In genomic region chr6:30725713-30726505, GRCh38 we compare ENCODE assay signal across 9 cellular contexts. TPM values are rescaled to one million over a fixed set of nuclear protein-coding genes. Genes with fewer than 3 reads are reported as not detected.
DNase-seq lines count a peak whose midpoint lies in the region; ATAC-seq, FAIRE-seq and TF ChIP-seq lines count a peak whose summit lies in the region.
"Had no signal": no experiment of that assay in that cellular context is flagged by ENCODE, and none has a peak within 500 bp of the region (broad histone marks: within the 10 kb centered on the region; RNA-seq: fewer than 3 reads in every experiment).

No MANE protein-coding gene starts in this region.

- H3K4me1 ChIP-seq in Caco-2 (peaks cover 9% of the 10 kb centered on the region; the same call in 1 of the 2 replicates), HAP-1 (peaks cover 17% of the 10 kb centered on the region), foreskin keratinocyte (no peaks in the 10 kb centered on the region)

- H3K4me3 ChIP-seq in Caco-2 (ENCODE audit: low read depth, low read length) (no peak overlapping the region), HAP-1 (no peak overlapping the region)

- no TSS peak for BruUV-seq in Caco-2 (replicated peaks; lab: Mats Ljungman, UMichigan)

- H3K27ac ChIP-seq in foreskin keratinocyte, result no peak overlapping the region

- DNase-seq in Caco-2, result no peak
- peak; percentile 38 to 46 for DNase-seq in HAP-1 (ENCODE audit: low spot score in 2 of 2)
- no peak for DNase-seq in activated CD8-positive, alpha-beta memory T cell treated with anti-CD3 and anti-CD28 coated beads, Interleukin-2, amount 10 ng/mL, durations not matched to agents 7 days and 5 days
- peak; percentile 55 for DNase-seq in kidney glomerular epithelial cell (lab: John Stamatoyannopoulos, UW)
- DNase-seq in HTR-8/SVneo (ENCODE audit: insufficient read length, low spot score), result no peak
- DNase-seq in foreskin keratinocyte, result no peak
- no peak for DNase-seq in iPS-NIHi7 (ENCODE audit: extremely low spot score)
- DNase-seq: T-helper 9 cell had no signal

- H3K9me3 Mint-ChIP-seq in Caco-2 (ENCODE audit: unreplicated experiment), result no peaks in the 10 kb centered on the region
- no peaks in the 10 kb centered on the region for H3K9me3 Mint-ChIP-seq in activated CD8-positive, alpha-beta memory T cell treated with anti-CD3 and anti-CD28 coated beads, Interleukin-2, amount 10 ng/mL, durations not matched to agents 7 days and 5 days (ENCODE audit: low read depth)

- no peak for ATAC-seq in activated CD8-positive, alpha-beta memory T cell treated with anti-CD3 and anti-CD28 coated beads, Interleukin-2, amount 10 ng/mL, durations not matched to agents 7 days and 5 days
- ATAC-seq in HG03108 (IDR thresholded peaks at IDR 0.05; ENCODE audit: unreplicated experiment) (no peak), foreskin keratinocyte (no peak)

- H3K27ac Mint-ChIP-seq in Caco-2 (ENCODE audit: unreplicated experiment), result no peak overlapping the region
- peak overlapping the region; percentile 52 for H3K27ac Mint-ChIP-seq in activated CD8-positive, alpha-beta memory T cell treated with anti-CD3 and anti-CD28 coated beads, Interleukin-2, amount 10 ng/mL, durations not matched to agents 7 days and 5 days

- TF ChIP-seq CTCF in Caco-2 (IDR thresholded peaks at IDR 0.05; ENCODE audit: insufficient read depth in 1 of 2, low read depth in 1 of 2, low read length in 1 of 2, severe bottlenecking in 1 of 2, unreplicated experiment in 1 of 2), result no peak
- no peak for TF ChIP-seq CTCF in foreskin keratinocyte (conservative IDR thresholded peaks at IDR 0.05)

- H3K4me3 Mint-ChIP-seq in Caco-2 (ENCODE audit: unreplicated experiment), result peak overlapping the region; percentile 17
- no peak overlapping the region for H3K4me3 Mint-ChIP-seq in activated CD8-positive, alpha-beta memory T cell treated with anti-CD3 and anti-CD28 coated beads, Interleukin-2, amount 10 ng/mL, durations not matched to agents 7 days and 5 days

- in situ Hi-C loops in HAP-1 (cut with MboI; ENCODE audit: low sequenced_read_pairs), result loop anchor here (5.0 kb wide), 1 partner anchor 54 kb away; the partner anchor contains the start of gene DHX16

- no peaks in the 10 kb centered on the region for H3K27me3 Mint-ChIP-seq in Caco-2 (ENCODE audit: insufficient read depth, unreplicated experiment)
- H3K27me3 Mint-ChIP-seq in activated CD8-positive, alpha-beta memory T cell treated with anti-CD3 and anti-CD28 coated beads, Interleukin-2, amount 10 ng/mL, durations not matched to agents 7 days and 5 days, result no peaks in the 10 kb centered on the region

- no peaks in the 10 kb centered on the region for H3K27me3 ChIP-seq in Caco-2 (replicated peaks; ENCODE audit: control insufficient read depth, insufficient read depth, low read length)
- H3K27me3 ChIP-seq in HAP-1 (ENCODE audit: low read depth), result no peaks in the 10 kb centered on the region
- H3K27me3 ChIP-seq in foreskin keratinocyte, result no peaks in the 10 kb centered on the region

- H3K9me3 ChIP-seq in Caco-2, result no peaks in the 10 kb centered on the region
- H3K9me3 ChIP-seq in HAP-1, result no peaks in the 10 kb centered on the region

- intact Hi-C loops in Caco-2 (cut with micrococcal nuclease; ENCODE audit: unreplicated experiment), result no loop called here

- CTCF ChIA-PET in Caco-2 (lab: Charles Lee), result no interaction called here
- CTCF ChIA-PET in activated CD8-positive, alpha-beta memory T cell treated with anti-CD3 and anti-CD28 coated beads, Interleukin-2, amount 10 ng/mL, durations not matched to agents 7 days and 5 days (lab: Charles Lee), result interaction anchor here (0.5 to 32.1 kb wide), 6 partner anchors 51 to 361 kb away, joined by 3 to 936 read pairs (median 3); partner anchors contain the start of gene DHX16

- peaks cover 20% of the 10 kb centered on the region for H3K4me1 Mint-ChIP-seq in Caco-2 (ENCODE audit: low read depth, unreplicated experiment)
- H3K4me1 Mint-ChIP-seq in activated CD8-positive, alpha-beta memory T cell treated with anti-CD3 and anti-CD28 coated beads, Interleukin-2, amount 10 ng/mL, durations not matched to agents 7 days and 5 days, result peaks cover 45% of the 10 kb centered on the region

- POLR2A ChIA-PET in Caco-2 (lab: Charles Lee), result no interaction called here

- FAIRE-seq in HTR-8/SVneo (lab: Jason Lieb, UNC), result no peak

- H3K36me3 Mint-ChIP-seq in Caco-2 (ENCODE audit: insufficient read depth, unreplicated experiment), result peaks cover 91% of the 10 kb centered on the region
- peaks cover 64% of the 10 kb centered on the region for H3K36me3 Mint-ChIP-seq in activated CD8-positive, alpha-beta memory T cell treated with anti-CD3 and anti-CD28 coated beads, Interleukin-2, amount 10 ng/mL, durations not matched to agents 7 days and 5 days

- H3K36me3 ChIP-seq in Caco-2 (ENCODE audit: control insufficient read depth, insufficient read depth, low read length), result peaks cover 9% of the 10 kb centered on the region
- peaks cover 78% of the 10 kb centered on the region for H3K36me3 ChIP-seq in HAP-1 (replicated peaks)

RNA-seq across cellular contexts. Expression of gene TUBB, which starts 5.8 kb away (rescaled TPM):
- total RNA-seq in Caco-2 (2022) (742 and 788 TPM in 2 replicates), foreskin keratinocyte (1,201 and 1,290 TPM in 2 replicates)
- total RNA-seq in activated CD8-positive, alpha-beta memory T cell treated with anti-CD3 and anti-CD28 coated beads, Interleukin-2, amount 10 ng/mL, durations not matched to agents 7 days and 5 days, result 1,000 to 10,000 TPM; 1,499 to 1,522 TPM
- polyA plus RNA-seq in foreskin keratinocyte, result 1,224 and 1,454 TPM in 2 replicates

RNA-seq across cellular contexts. Expression of gene MDC1, which starts 8.8 kb away (rescaled TPM):
- total RNA-seq in Caco-2 (2022) (46.6 and 48.6 TPM in 2 replicates), foreskin keratinocyte (24.8 and 27.4 TPM in 2 replicates)
- 10 to 100 TPM; 67.4 to 83.9 TPM for total RNA-seq in activated CD8-positive, alpha-beta memory T cell treated with anti-CD3 and anti-CD28 coated beads, Interleukin-2, amount 10 ng/mL, durations not matched to agents 7 days and 5 days
- polyA plus RNA-seq in foreskin keratinocyte, result 13.9 and 15.8 TPM in 2 replicates

RNA-seq across cellular contexts. Expression of gene FLOT1, which starts 16.6 kb away (rescaled TPM):
- total RNA-seq in Caco-2 (2022) (101 and 113 TPM in 2 replicates), foreskin keratinocyte (50.0 and 62.6 TPM in 2 replicates)
- total RNA-seq in activated CD8-positive, alpha-beta memory T cell treated with anti-CD3 and anti-CD28 coated beads, Interleukin-2, amount 10 ng/mL, durations not matched to agents 7 days and 5 days, result 100 to 1,000 TPM; 165 to 184 TPM
- 57.4 and 72.2 TPM in 2 replicates for polyA plus RNA-seq in foreskin keratinocyte

RNA-seq across cellular contexts. Expression of gene IER3, which starts 18.4 kb away (rescaled TPM):
- 13.0 and 17.4 TPM in 2 replicates for total RNA-seq in Caco-2 (2022)
- total RNA-seq in activated CD8-positive, alpha-beta memory T cell treated with anti-CD3 and anti-CD28 coated beads, Interleukin-2, amount 10 ng/mL, durations not matched to agents 7 days and 5 days, result 10 to 100 TPM in 1 of 2 experiments, 1 to 10 TPM in 1; 10.0 to 62.7 TPM
- 279 and 373 TPM in 2 replicates for total RNA-seq in foreskin keratinocyte
- polyA plus RNA-seq in foreskin keratinocyte, result 343 and 439 TPM in 2 replicates

RNA-seq across cellular contexts. Expression of gene NRM, which starts 35.1 kb away (rescaled TPM):
- 31.7 and 32.1 TPM in 2 replicates for total RNA-seq in Caco-2 (2022)
- 10 to 100 TPM; 30.2 to 36.4 TPM for total RNA-seq in activated CD8-positive, alpha-beta memory T cell treated with anti-CD3 and anti-CD28 coated beads, Interleukin-2, amount 10 ng/mL, durations not matched to agents 7 days and 5 days
- 24.5 and 26.3 TPM in 2 replicates for total RNA-seq in foreskin keratinocyte
- polyA plus RNA-seq in foreskin keratinocyte, result 41.6 and 45.7 TPM in 2 replicates

Comparison
In these comparisons a context has a peak if more than half of its experiments do, and no peak if none do; other contexts are left out.
1. DNase-seq: peak in HAP-1 (2 of 2) and kidney glomerular epithelial cell (single experiment); none in Caco-2 (0 of 2), activated CD8-positive, alpha-beta memory T cell treated with anti-CD3 and anti-CD28 coated beads, Interleukin-2, amount 10 ng/mL, durations not matched to agents 7 days and 5 days (single experiment), HTR-8/SVneo (single experiment), foreskin keratinocyte (0 of 2) and iPS-NIHi7 (single experiment).